8 cellular contexts compared by ENCODE assay signal in the genomic region with DNA sequence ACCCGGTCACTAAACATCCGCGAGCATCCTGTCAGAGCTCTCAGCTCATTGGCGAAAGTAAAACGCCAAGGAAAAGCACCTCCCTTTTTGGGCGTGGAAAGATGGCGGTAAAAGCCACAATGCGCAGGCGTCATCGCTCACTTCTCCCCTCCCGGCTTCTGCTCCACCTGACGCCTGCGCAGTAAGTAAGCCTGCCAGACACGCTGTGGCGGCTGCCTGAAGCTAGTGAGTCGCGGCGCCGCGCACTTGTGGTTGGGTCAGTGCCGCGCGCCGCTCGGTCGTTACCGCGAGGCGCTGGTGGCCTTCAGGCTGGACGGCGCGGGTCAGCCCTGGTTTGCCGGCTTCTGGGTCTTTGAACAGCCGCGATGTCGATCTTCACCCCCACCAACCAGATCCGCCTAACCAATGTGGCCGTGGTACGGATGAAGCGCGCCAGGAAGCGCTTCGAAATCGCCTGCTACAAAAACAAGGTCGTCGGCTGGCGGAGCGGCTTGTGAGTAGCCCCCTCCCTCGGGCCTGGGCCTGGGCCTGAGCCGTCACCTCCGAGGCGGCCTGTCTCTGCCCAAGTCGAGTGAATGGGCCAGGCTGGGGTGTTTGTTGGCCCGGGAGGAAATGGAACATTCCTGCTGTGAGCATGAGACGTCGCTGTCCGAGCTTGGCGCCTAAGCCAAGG. TPM values are rescaled to one million over a fixed set of nuclear protein-coding genes. Genes with fewer than 3 reads are reported as not detected.
A peak's percentile ranks its signal among the peaks of the same experiment; 100 is the strongest.
DNase-seq lines count a peak whose midpoint lies in the region; ATAC-seq and TF ChIP-seq lines count a peak whose summit lies in the region.
"Not testable (repeated sequence)": the region's sequence is repeated elsewhere in the genome, so short reads cannot be mapped to it uniquely, and the experiment has no call there.

No MANE protein-coding gene starts in this region.

- peaks cover 25% of the 10 kb centered on the region for H3K79me2 ChIP-seq in smooth muscle cell (ENCODE audit: low read depth)

- not testable (repeated sequence) for H3K36me3 ChIP-seq in smooth muscle cell (ENCODE audit: low read depth)

- ATAC-seq in HG03175 (IDR thresholded peaks at IDR 0.05; ENCODE audit: unreplicated experiment) (peak; percentile 58), WTC11 (peak; percentile 43)

- H3F3A ChIP-seq in smooth muscle cell (ENCODE audit: low read depth): not testable (repeated sequence)

- H3K36me3 Mint-ChIP-seq in WTC11 (peaks cover 26% of the 10 kb centered on the region), immature natural killer cell (peaks cover 6 to 16% (median 13%) of the 10 kb centered on the region in 3 donors)

- H3K9me3 Mint-ChIP-seq in WTC11, immature natural killer cell: not testable (repeated sequence)

- H3K27me3 Mint-ChIP-seq in WTC11 (ENCODE audit: low read depth): not testable (repeated sequence)
- H3K27me3 Mint-ChIP-seq in immature natural killer cell (ENCODE audit: low read depth in 3 of 3): peaks cover 9 to 15% (median 10%) of the 10 kb centered on the region in 3 donors

- CTCF ChIA-PET in WTC11 (lab: Charles Lee): interaction anchor here (1.1 to 2.1 kb wide), 4 partner anchors 9 to 86 kb away, joined by 3 to 8 read pairs (median 4); no protein-coding TSS in a partner anchor

- not testable (repeated sequence) for TF ChIP-seq CTCF in WTC11 (IDR thresholded peaks at IDR 0.05); cardiac fibroblast (IDR thresholded peaks at IDR 0.05; ENCODE audit: low read depth, low read length); smooth muscle cell (IDR thresholded peaks at IDR 0.05; ENCODE audit: borderline replicate concordance, insufficient read depth, poor library complexity, severe bottlenecking)

- peaks cover 18% of the 10 kb centered on the region for H4K20me1 ChIP-seq in smooth muscle cell (ENCODE audit: low read depth)

- peak overlapping the region; percentile 97 for H3K27ac ChIP-seq in smooth muscle cell (ENCODE audit: low read depth)

- WGBS in smooth muscle cell (ENCODE audit: low lambda C conversion rate): under 1% methylated on average over 58 of the region's 58 CpGs

- not testable (repeated sequence) for H3K4me1 ChIP-seq in smooth muscle cell (ENCODE audit: low read depth)

- H3K4me3 ChIP-seq in cardiac fibroblast (replicated peaks in 1 of 2; ENCODE audit: low read depth in 2 of 2, low read length in 2 of 2) (peak overlapping the region; percentile 65 to 71), smooth muscle cell (peak overlapping the region; percentile 90)

- H3K9me3 ChIP-seq in smooth muscle cell (replicated peaks; ENCODE audit: low read depth): not testable (repeated sequence)

- POLR2A ChIA-PET in WTC11 (lab: Charles Lee): interaction anchor here (0.6 kb wide), 2 partner anchors 86 to 133 kb away, joined by 3 to 5 read pairs; no protein-coding TSS in a partner anchor

- peak overlapping the region; percentile 98 for H3K27ac Mint-ChIP-seq in WTC11
- H3K27ac Mint-ChIP-seq in immature natural killer cell: peak overlapping the region; percentile 94 to 99 (median 98)

- H2AFZ ChIP-seq in smooth muscle cell (ENCODE audit: low read depth): peak overlapping the region; percentile 58

- TF ChIP-seq POLR2A in GM18951 (IDR thresholded peaks at IDR 0.05; ENCODE audit: extremely low read depth, insufficient read depth, insufficient read length): peak; percentile 71

- H3K9ac ChIP-seq in smooth muscle cell (ENCODE audit: low read depth): peak overlapping the region; percentile 95

- H3K4me3 Mint-ChIP-seq in WTC11 (peak overlapping the region; percentile 94), immature natural killer cell (peak overlapping the region; percentile 93 to 100 (median 98))

- peak; percentile 80 for DNase-seq in AG08396 (ENCODE audit: low spot score)
- DNase-seq in NCI-H2227 treated with DMSO at 0.1 percent for 48 hours (lab: John Stamatoyannopoulos, UW): peak; percentile 97
- peak; percentile 100 for DNase-seq in WTC11 (ENCODE audit: low spot score)
- DNase-seq in cardiac fibroblast (ENCODE audit: low read depth in 2 of 2): peak; percentile 99 to 100
- DNase-seq in immature natural killer cell: peak; percentile 96 to 98 (median 98)
- DNase-seq in smooth muscle cell (lab: John Stamatoyannopoulos, UW; ENCODE audit: unreplicated experiment): peak; percentile 76

- in situ Hi-C loops in GM18951 (cut with MboI; ENCODE audit: low sequenced_read_pairs, unreplicated experiment): loop anchor here (10.0 kb wide), 1 partner anchor 85 kb away; no protein-coding TSS in a partner anchor

- H3K4me1 Mint-ChIP-seq in WTC11 (peaks cover 19% of the 10 kb centered on the region), immature natural killer cell (peaks cover 35 to 43% of the 10 kb centered on the region in 2 donors)

- not testable (repeated sequence) for H3K27me3 ChIP-seq in smooth muscle cell (ENCODE audit: low read depth)

- H3K4me2 ChIP-seq in smooth muscle cell: peak overlapping the region; percentile 89

TF ChIP-seq in WTC11, 78 proteins besides CTCF, POLR2A, EP300 and RAD21 (continues in another document):
- TF ChIP-seq, protein P1, sequence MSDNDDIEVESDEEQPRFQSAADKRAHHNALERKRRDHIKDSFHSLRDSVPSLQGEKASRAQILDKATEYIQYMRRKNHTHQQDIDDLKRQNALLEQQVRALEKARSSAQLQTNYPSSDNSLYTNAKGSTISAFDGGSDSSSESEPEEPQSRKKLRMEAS (CRISPR knock-in tag; IDR thresholded peaks at IDR 0.05): peak; percentile 77
- TF ChIP-seq CREM (CRISPR knock-in tag; IDR thresholded peaks at IDR 0.05) (peak; percentile 62; the same call in 1 of the 2 replicates), SP1 (CRISPR knock-in tag; conservative IDR thresholded peaks at IDR 0.05) (peak; percentile 85), TP53 (CRISPR knock-in tag; IDR thresholded peaks at IDR 0.05) (peak; percentile 67; the same call in 1 of the 2 replicates), SMAD3 (CRISPR knock-in tag; IDR thresholded peaks at IDR 0.05; ENCODE audit: borderline replicate concordance) (0 out of 2 replicates have a peak, but pooled peaks have one; percentile 38), ETV6 (CRISPR knock-in tag; IDR thresholded peaks at IDR 0.05) (0 out of 2 replicates have a peak, but pooled peaks have one; percentile 35)
- TF ChIP-seq, protein P2, sequence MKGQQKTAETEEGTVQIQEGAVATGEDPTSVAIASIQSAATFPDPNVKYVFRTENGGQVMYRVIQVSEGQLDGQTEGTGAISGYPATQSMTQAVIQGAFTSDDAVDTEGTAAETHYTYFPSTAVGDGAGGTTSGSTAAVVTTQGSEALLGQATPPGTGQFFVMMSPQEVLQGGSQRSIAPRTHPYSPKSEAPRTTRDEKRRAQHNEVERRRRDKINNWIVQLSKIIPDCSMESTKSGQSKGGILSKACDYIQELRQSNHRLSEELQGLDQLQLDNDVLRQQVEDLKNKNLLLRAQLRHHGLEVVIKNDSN (CRISPR knock-in tag; IDR thresholded peaks at IDR 0.05): 0 out of 2 replicates have a peak, but pooled peaks have one; percentile 23
- TF ChIP-seq, protein P3, sequence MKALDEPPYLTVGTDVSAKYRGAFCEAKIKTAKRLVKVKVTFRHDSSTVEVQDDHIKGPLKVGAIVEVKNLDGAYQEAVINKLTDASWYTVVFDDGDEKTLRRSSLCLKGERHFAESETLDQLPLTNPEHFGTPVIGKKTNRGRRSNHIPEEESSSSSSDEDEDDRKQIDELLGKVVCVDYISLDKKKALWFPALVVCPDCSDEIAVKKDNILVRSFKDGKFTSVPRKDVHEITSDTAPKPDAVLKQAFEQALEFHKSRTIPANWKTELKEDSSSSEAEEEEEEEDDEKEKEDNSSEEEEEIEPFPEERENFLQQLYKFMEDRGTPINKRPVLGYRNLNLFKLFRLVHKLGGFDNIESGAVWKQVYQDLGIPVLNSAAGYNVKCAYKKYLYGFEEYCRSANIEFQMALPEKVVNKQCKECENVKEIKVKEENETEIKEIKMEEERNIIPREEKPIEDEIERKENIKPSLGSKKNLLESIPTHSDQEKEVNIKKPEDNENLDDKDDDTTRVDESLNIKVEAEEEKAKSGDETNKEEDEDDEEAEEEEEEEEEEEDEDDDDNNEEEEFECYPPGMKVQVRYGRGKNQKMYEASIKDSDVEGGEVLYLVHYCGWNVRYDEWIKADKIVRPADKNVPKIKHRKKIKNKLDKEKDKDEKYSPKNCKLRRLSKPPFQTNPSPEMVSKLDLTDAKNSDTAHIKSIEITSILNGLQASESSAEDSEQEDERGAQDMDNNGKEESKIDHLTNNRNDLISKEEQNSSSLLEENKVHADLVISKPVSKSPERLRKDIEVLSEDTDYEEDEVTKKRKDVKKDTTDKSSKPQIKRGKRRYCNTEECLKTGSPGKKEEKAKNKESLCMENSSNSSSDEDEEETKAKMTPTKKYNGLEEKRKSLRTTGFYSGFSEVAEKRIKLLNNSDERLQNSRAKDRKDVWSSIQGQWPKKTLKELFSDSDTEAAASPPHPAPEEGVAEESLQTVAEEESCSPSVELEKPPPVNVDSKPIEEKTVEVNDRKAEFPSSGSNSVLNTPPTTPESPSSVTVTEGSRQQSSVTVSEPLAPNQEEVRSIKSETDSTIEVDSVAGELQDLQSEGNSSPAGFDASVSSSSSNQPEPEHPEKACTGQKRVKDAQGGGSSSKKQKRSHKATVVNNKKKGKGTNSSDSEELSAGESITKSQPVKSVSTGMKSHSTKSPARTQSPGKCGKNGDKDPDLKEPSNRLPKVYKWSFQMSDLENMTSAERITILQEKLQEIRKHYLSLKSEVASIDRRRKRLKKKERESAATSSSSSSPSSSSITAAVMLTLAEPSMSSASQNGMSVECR (CRISPR knock-in tag; IDR thresholded peaks at IDR 0.05; ENCODE audit: borderline replicate concordance): peak; percentile 73; the same call in 1 of the 2 replicates
- TF ChIP-seq, protein P4, sequence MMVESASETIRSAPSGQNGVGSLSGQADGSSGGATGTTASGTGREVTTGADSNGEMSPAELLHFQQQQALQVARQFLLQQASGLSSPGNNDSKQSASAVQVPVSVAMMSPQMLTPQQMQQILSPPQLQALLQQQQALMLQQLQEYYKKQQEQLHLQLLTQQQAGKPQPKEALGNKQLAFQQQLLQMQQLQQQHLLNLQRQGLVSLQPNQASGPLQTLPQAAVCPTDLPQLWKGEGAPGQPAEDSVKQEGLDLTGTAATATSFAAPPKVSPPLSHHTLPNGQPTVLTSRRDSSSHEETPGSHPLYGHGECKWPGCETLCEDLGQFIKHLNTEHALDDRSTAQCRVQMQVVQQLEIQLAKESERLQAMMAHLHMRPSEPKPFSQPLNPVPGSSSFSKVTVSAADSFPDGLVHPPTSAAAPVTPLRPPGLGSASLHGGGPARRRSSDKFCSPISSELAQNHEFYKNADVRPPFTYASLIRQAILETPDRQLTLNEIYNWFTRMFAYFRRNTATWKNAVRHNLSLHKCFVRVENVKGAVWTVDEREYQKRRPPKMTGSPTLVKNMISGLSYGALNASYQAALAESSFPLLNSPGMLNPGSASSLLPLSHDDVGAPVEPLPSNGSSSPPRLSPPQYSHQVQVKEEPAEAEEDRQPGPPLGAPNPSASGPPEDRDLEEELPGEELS (CRISPR knock-in tag; IDR thresholded peaks at IDR 0.05): 0 out of 2 replicates have a peak, but pooled peaks have one; percentile 35

RNA-seq across cellular contexts. Expression of a gene that starts 1.4 kb away (rescaled TPM):
- total RNA-seq in WTC11 (2021) (5.6 to 6.7 TPM (median 5.7 TPM) in 3 replicates), smooth muscle cell (0.40 and 2.3 TPM in 2 replicates)
- polyA plus RNA-seq in immature natural killer cell (1 to 10 TPM in 1 of 3 donors, under 1 TPM in 2; 0.55 to 2.0 (median 0.88) TPM), smooth muscle cell (0.75 and 1.6 TPM in 2 replicates)

Comparison
In these comparisons a context has a peak if more than half of its experiments do, and no peak if none do; other contexts are left out.
1. Peak in every context shown above with its lines: DNase-seq, ATAC-seq, H3K4me3 ChIP-seq and H3K27ac ChIP-seq.